In genomic region chr4:6926681-6927478, GRCh38 we compare ENCODE assay signal across 1 cellular context.
TF ChIP-seq lines count a peak whose summit lies in the region.

No MANE protein-coding gene starts in this region.

TF ChIP-seq in HepG2, 621 proteins besides CTCF, POLR2A, EP300 and RAD21 (continued from another document and continues in another):
- TF ChIP-seq SP4 (CRISPR knock-in tag; IDR thresholded peaks at IDR 0.05): peak; percentile 74
- TF ChIP-seq PRDM15 (CRISPR knock-in tag; IDR thresholded peaks at IDR 0.05): no peak
- TF ChIP-seq, protein P1, sequence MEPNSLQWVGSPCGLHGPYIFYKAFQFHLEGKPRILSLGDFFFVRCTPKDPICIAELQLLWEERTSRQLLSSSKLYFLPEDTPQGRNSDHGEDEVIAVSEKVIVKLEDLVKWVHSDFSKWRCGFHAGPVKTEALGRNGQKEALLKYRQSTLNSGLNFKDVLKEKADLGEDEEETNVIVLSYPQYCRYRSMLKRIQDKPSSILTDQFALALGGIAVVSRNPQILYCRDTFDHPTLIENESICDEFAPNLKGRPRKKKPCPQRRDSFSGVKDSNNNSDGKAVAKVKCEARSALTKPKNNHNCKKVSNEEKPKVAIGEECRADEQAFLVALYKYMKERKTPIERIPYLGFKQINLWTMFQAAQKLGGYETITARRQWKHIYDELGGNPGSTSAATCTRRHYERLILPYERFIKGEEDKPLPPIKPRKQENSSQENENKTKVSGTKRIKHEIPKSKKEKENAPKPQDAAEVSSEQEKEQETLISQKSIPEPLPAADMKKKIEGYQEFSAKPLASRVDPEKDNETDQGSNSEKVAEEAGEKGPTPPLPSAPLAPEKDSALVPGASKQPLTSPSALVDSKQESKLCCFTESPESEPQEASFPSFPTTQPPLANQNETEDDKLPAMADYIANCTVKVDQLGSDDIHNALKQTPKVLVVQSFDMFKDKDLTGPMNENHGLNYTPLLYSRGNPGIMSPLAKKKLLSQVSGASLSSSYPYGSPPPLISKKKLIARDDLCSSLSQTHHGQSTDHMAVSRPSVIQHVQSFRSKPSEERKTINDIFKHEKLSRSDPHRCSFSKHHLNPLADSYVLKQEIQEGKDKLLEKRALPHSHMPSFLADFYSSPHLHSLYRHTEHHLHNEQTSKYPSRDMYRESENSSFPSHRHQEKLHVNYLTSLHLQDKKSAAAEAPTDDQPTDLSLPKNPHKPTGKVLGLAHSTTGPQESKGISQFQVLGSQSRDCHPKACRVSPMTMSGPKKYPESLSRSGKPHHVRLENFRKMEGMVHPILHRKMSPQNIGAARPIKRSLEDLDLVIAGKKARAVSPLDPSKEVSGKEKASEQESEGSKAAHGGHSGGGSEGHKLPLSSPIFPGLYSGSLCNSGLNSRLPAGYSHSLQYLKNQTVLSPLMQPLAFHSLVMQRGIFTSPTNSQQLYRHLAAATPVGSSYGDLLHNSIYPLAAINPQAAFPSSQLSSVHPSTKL (CRISPR knock-in tag; IDR thresholded peaks at IDR 0.05): peak; percentile 62
- 0 out of 2 replicates have a peak, but pooled peaks have one; percentile 44 for TF ChIP-seq ZC3H13 (CRISPR knock-in tag; IDR thresholded peaks at IDR 0.05)
- TF ChIP-seq ATF2 (CRISPR knock-in tag; IDR thresholded peaks at IDR 0.05): peak; percentile 62; the same call in 1 of the 2 replicates
- TF ChIP-seq KDM5A (IDR thresholded peaks at IDR 0.05; ENCODE audit: borderline replicate concordance, low read length): no peak
- TF ChIP-seq YY1 (IDR thresholded peaks at IDR 0.05; ENCODE audit: insufficient read depth, insufficient replicate concordance, low read depth, low read length): no peak
- TF ChIP-seq DBP (CRISPR knock-in tag; IDR thresholded peaks at IDR 0.05; ENCODE audit: not compliant biosample characterization): no peak
- TF ChIP-seq ZNF317 (CRISPR knock-in tag; IDR thresholded peaks at IDR 0.05): no peak
- no peak; the same call in 1 of the 2 replicates for TF ChIP-seq ZNF121 (CRISPR knock-in tag; IDR thresholded peaks at IDR 0.05)
- TF ChIP-seq, protein P2, sequence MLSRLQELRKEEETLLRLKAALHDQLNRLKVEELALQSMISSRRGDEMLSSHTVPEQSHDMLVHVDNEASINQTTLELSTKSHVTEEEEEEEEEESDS (CRISPR knock-in tag; IDR thresholded peaks at IDR 0.05; ENCODE audit: borderline replicate concordance): no peak
- TF ChIP-seq, protein P3, sequence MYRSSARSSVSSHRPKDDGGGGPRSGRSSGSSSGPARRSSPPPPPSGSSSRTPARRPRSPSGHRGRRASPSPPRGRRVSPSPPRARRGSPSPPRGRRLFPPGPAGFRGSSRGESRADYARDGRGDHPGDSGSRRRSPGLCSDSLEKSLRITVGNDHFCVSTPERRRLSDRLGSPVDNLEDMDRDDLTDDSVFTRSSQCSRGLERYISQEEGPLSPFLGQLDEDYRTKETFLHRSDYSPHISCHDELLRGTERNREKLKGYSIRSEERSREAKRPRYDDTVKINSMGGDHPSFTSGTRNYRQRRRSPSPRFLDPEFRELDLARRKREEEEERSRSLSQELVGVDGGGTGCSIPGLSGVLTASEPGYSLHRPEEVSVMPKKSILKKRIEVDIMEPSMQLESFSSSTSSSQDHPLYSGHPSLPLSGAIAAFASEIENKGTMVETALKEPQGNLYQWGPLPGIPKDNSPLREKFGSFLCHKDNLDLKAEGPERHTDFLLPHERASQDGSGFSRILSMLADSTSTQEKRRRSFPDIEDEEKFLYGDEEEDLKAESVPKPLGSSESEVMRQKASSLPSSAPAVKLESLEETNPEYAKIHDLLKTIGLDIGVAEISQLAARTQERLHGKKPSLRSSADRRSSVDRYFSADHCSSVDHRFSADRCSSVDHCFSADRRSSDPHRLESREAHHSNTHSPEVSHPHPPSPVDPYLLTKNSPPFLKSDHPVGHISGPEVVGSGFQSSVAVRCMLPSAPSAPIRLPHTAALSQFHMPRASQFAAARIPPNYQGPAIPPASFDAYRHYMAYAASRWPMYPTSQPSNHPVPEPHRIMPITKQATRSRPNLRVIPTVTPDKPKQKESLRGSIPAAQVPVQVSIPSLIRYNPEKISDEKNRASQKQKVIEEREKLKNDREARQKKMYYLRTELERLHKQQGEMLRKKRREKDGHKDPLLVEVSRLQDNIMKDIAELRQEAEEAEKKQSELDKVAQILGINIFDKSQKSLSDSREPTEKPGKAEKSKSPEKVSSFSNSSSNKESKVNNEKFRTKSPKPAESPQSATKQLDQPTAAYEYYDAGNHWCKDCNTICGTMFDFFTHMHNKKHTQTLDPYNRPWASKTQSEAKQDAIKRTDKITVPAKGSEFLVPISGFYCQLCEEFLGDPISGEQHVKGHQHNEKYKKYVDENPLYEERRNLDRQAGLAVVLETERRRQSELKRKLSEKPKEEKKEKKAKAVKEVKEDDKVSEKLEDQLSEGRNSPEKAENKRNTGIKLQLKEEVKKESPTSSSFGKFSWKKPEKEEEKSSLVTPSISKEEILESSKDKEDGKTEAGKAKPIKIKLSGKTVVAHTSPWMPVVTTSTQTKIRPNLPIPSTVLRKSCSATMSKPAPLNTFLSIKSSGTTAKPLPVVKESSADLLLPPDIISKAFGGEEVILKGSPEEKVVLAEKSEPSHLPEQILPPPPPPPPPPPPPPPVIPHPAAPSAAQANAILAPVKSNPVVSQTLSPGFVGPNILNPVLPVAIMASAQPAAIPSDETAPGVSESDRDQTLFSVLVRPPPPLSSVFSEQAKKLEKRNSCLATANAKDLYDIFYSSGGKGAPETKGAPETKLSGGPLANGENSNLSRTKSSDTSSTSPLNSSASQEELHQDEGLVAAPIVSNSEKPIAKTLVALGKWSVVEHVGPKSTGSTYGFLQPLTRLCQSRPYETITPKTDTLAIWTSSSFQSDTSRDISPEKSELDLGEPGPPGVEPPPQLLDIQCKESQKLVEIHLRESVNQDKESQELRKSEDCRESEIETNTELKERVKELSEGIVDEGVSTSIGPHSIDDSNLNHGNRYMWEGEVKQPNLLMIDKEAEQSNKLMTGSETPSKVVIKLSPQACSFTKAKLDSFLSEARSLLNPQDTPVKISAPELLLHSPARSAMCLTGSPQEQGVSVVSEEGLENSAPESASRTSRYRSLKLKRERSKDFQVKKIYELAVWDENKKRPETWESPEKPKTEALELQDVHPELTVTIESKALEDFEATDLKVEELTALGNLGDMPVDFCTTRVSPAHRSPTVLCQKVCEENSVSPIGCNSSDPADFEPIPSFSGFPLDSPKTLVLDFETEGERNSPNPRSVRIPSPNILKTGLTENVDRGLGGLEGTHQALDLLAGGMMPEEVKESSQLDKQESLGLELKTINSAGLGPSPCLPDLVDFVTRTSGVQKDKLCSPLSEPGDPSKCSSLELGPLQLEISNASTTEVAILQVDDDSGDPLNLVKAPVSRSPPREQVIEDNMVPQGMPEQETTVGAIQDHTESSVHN (CRISPR knock-in tag; IDR thresholded peaks at IDR 0.05): no peak
- TF ChIP-seq, protein P4, sequence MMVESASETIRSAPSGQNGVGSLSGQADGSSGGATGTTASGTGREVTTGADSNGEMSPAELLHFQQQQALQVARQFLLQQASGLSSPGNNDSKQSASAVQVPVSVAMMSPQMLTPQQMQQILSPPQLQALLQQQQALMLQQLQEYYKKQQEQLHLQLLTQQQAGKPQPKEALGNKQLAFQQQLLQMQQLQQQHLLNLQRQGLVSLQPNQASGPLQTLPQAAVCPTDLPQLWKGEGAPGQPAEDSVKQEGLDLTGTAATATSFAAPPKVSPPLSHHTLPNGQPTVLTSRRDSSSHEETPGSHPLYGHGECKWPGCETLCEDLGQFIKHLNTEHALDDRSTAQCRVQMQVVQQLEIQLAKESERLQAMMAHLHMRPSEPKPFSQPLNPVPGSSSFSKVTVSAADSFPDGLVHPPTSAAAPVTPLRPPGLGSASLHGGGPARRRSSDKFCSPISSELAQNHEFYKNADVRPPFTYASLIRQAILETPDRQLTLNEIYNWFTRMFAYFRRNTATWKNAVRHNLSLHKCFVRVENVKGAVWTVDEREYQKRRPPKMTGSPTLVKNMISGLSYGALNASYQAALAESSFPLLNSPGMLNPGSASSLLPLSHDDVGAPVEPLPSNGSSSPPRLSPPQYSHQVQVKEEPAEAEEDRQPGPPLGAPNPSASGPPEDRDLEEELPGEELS (CRISPR knock-in tag; IDR thresholded peaks at IDR 0.05): peak; percentile 18; the same call in 1 of the 2 replicates
- no peak for TF ChIP-seq ZNF678 (CRISPR knock-in tag; IDR thresholded peaks at IDR 0.05)
- TF ChIP-seq MAFF (IDR thresholded peaks at IDR 0.05; ENCODE audit: low read depth, low read length): no peak
- TF ChIP-seq AKAP8 (CRISPR knock-in tag; IDR thresholded peaks at IDR 0.05): 0 out of 2 replicates have a peak, but pooled peaks have one; percentile 53
- no peak for TF ChIP-seq ZNF501 (CRISPR knock-in tag; IDR thresholded peaks at IDR 0.05)
- TF ChIP-seq ZBTB49 (CRISPR knock-in tag; IDR thresholded peaks at IDR 0.05; ENCODE audit: borderline replicate concordance): no peak
- TF ChIP-seq ZNF451 (CRISPR knock-in tag; IDR thresholded peaks at IDR 0.05): no peak
- TF ChIP-seq NONO (IDR thresholded peaks at IDR 0.05): no peak
- peak; percentile 28; the same call in 1 of the 2 replicates for TF ChIP-seq NONO (CRISPR knock-in tag; conservative IDR thresholded peaks at IDR 0.05)
- TF ChIP-seq GATAD2A (CRISPR knock-in tag; IDR thresholded peaks at IDR 0.05): peak; percentile 42; the same call in 1 of the 2 replicates
- no peak for TF ChIP-seq RARG (CRISPR knock-in tag; IDR thresholded peaks at IDR 0.05; ENCODE audit: low read depth)
- TF ChIP-seq, protein P5, sequence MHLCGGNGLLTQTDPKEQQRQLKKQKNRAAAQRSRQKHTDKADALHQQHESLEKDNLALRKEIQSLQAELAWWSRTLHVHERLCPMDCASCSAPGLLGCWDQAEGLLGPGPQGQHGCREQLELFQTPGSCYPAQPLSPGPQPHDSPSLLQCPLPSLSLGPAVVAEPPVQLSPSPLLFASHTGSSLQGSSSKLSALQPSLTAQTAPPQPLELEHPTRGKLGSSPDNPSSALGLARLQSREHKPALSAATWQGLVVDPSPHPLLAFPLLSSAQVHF (CRISPR knock-in tag; IDR thresholded peaks at IDR 0.05): 0 out of 2 replicates have a peak, but pooled peaks have one; percentile 27
- peak; percentile 59; the same call in 1 of the 2 replicates for TF ChIP-seq HOXA3 (CRISPR knock-in tag; IDR thresholded peaks at IDR 0.05)
- TF ChIP-seq HDAC2 (CRISPR knock-in tag; IDR thresholded peaks at IDR 0.05): peak; percentile 43; the same call in 1 of the 2 replicates
